8 cellular contexts compared by ENCODE assay signal in the genomic region with DNA sequence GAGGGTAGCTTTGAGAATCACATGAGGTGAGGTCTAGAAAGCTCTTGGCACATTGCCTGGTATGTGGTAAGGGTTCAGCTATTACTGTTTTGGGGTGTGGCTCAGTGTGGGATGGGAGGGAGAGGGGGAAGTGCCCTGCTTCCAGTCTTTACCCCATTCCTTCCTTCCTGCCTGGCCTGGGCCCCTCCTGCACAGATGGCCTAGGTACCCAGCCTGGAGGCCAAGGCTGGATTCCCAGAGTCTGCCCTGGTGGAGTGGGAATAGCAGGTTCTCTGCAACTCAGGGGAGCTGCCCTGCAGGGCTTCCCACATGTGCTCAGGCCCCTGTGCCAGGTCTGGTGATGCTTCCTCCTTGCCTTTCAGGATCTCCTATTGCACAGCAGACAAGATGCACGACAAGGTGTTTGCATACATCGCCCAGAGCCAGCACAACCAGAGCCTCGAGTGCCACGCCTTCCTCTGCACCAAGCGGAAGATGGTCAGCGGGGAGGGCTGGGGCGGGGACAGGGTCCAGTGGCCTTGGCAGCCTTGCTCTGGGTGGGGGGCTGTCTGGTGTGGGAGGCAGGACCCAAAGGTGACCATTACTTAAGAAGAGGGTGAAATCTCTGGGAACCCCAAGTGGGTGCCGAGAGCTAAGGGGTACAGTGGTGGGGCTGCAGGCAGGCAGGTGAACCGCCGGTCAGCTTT. TPM values are rescaled to one million over a fixed set of nuclear protein-coding genes. Genes with fewer than 3 reads are reported as not detected.
DNase-seq lines count a peak whose midpoint lies in the region; ATAC-seq and TF ChIP-seq lines count a peak whose summit lies in the region.

No MANE protein-coding gene starts in this region.

- H3K27me3 Mint-ChIP-seq in stimulated activated naive CD8-positive, alpha-beta T cell treated with anti-CD3 and anti-CD28 coated beads, Interleukin-15, amount 100 ng/mL, for 72 hours = no peaks in the 10 kb centered on the region

- H3K4me1 ChIP-seq in left ventricle myocardium inferior = peaks cover 87% of the 10 kb centered on the region
- H3K4me1 ChIP-seq in effector memory CD4-positive, alpha-beta T cell (ENCODE audit: control insufficient read depth, insufficient read depth, low read length, poor library complexity, severe bottlenecking) = peaks cover 98% of the 10 kb centered on the region

- ATAC-seq in left cardiac atrium = peak; percentile 22 to 44
- peak; percentile 80 for ATAC-seq in stimulated activated naive CD8-positive, alpha-beta T cell treated with anti-CD3 and anti-CD28 coated beads, Interleukin-15, amount 100 ng/mL, for 72 hours
- ATAC-seq in GM21360 (IDR thresholded peaks at IDR 0.05; ENCODE audit: unreplicated experiment) = no peak

- no peak overlapping the region for H3K4me3 Mint-ChIP-seq in stimulated activated naive CD8-positive, alpha-beta T cell treated with anti-CD3 and anti-CD28 coated beads, Interleukin-15, amount 100 ng/mL, for 72 hours

- peaks cover 17% of the 10 kb centered on the region for H3K36me3 ChIP-seq in left ventricle myocardium inferior
- peaks cover 45% of the 10 kb centered on the region for H3K36me3 ChIP-seq in effector memory CD4-positive, alpha-beta T cell (ENCODE audit: control insufficient read depth, insufficient read depth, low read length)

- H3K9me3 Mint-ChIP-seq in stimulated activated naive CD8-positive, alpha-beta T cell treated with anti-CD3 and anti-CD28 coated beads, Interleukin-15, amount 100 ng/mL, for 72 hours = no peaks in the 10 kb centered on the region

- H3K27ac ChIP-seq in left ventricle myocardium inferior (replicated peaks) = no peak overlapping the region
- peak overlapping the region; percentile 54 for H3K27ac ChIP-seq in effector memory CD4-positive, alpha-beta T cell (ENCODE audit: insufficient read depth, low read length, poor library complexity, severe bottlenecking)

- peaks cover 97% of the 10 kb centered on the region for H3K4me1 Mint-ChIP-seq in stimulated activated naive CD8-positive, alpha-beta T cell treated with anti-CD3 and anti-CD28 coated beads, Interleukin-15, amount 100 ng/mL, for 72 hours

- H3K27me3 ChIP-seq in left ventricle myocardium inferior (ENCODE audit: low read depth) = no peaks in the 10 kb centered on the region
- no peaks in the 10 kb centered on the region for H3K27me3 ChIP-seq in effector memory CD4-positive, alpha-beta T cell (replicated peaks; ENCODE audit: control insufficient read depth, insufficient read depth, low read length, poor library complexity, severe bottlenecking)

- no peak overlapping the region for H3K4me3 ChIP-seq in left ventricle myocardium inferior
- H3K4me3 ChIP-seq in effector memory CD4-positive, alpha-beta T cell (ENCODE audit: insufficient read depth, low read depth, low read length, poor library complexity, severe bottlenecking) = peak overlapping the region; percentile 33

- H3K27ac Mint-ChIP-seq in stimulated activated naive CD8-positive, alpha-beta T cell treated with anti-CD3 and anti-CD28 coated beads, Interleukin-15, amount 100 ng/mL, for 72 hours = no peak overlapping the region

- intact Hi-C loops in left cardiac atrium (cut with DNase I) (no loop called here), left ventricle myocardium inferior (cut with micrococcal nuclease) (no loop called here)

- no peak for TF ChIP-seq CTCF in left ventricle myocardium inferior (IDR thresholded peaks at IDR 0.05; ENCODE audit: borderline replicate concordance)

- no peaks in the 10 kb centered on the region for H3K9me3 ChIP-seq in left ventricle myocardium inferior (replicated peaks)
- H3K9me3 ChIP-seq in effector memory CD4-positive, alpha-beta T cell (ENCODE audit: control insufficient read depth, low read length) = no peaks in the 10 kb centered on the region

- DNase-seq in left cardiac atrium (no peak), left ventricle myocardium inferior (no peak), RPMI7951 (ENCODE audit: low read depth) (peak; percentile 58), NCI-H345 treated with DMSO at 0.1 percent for 48 hours (lab: John Stamatoyannopoulos, UW; ENCODE audit: unreplicated experiment) (no peak)
- DNase-seq in effector memory CD4-positive, alpha-beta T cell = no peak
- peak; percentile 38 to 58 for DNase-seq in stimulated activated naive CD8-positive, alpha-beta T cell treated with anti-CD3 and anti-CD28 coated beads, Interleukin-15, amount 100 ng/mL, for 72 hours
- no peak for DNase-seq in activated CD8-positive, alpha-beta memory T cell treated with anti-CD3 and anti-CD28 coated beads, Interleukin-2, amount 50 U/mL, for 48 hours

RNA-seq across cellular contexts. Expression of a gene that starts 13.5 kb away (rescaled TPM):
- total RNA-seq in left cardiac atrium (10 to 100 TPM in 1 of 2 donors, 1 to 10 TPM in 1; 9.5 to 10.3 TPM), left ventricle myocardium inferior (14.4 TPM)
- 39.7 and 43.1 TPM in 2 replicates for total RNA-seq in RPMI7951 (2014; rRNA removed; shearing (Covaris generic))

RNA-seq across cellular contexts. Expression of a gene that starts 59.7 kb away (rescaled TPM):
- total RNA-seq in left cardiac atrium (10 to 100 TPM; 11.0 to 14.8 TPM), left ventricle myocardium inferior (18.0 TPM)
- total RNA-seq in RPMI7951 (2014; rRNA removed; shearing (Covaris generic)) = 1.6 and 2.8 TPM in 2 replicates

Comparison
In these comparisons a context has a peak if more than half of its experiments do, and no peak if none do; other contexts are left out.
1. DNase-seq: peak in RPMI7951 (single experiment) and stimulated activated naive CD8-positive, alpha-beta T cell treated with anti-CD3 and anti-CD28 coated beads, Interleukin-15, amount 100 ng/mL, for 72 hours (2 of 2); none in left cardiac atrium (single experiment), left ventricle myocardium inferior (single experiment), effector memory CD4-positive, alpha-beta T cell (0 of 3), NCI-H345 treated with DMSO at 0.1 percent for 48 hours (single experiment) and activated CD8-positive, alpha-beta memory T cell treated with anti-CD3 and anti-CD28 coated beads, Interleukin-2, amount 50 U/mL, for 48 hours (single experiment).